Comparison of ENCODE assay signal across 14 cellular contexts in genomic region chr2:86186431-86186830, GRCh38. TPM values are rescaled to one million over a fixed set of nuclear protein-coding genes. Genes with fewer than 3 reads are reported as not detected.
A peak's percentile ranks its signal among the peaks of the same experiment; 100 is the strongest.
DNase-seq lines count a peak whose midpoint lies in the region; ATAC-seq, FAIRE-seq and TF ChIP-seq lines count a peak whose summit lies in the region.
"Had no signal": no experiment of that assay in that cellular context is flagged by ENCODE, and none has a peak within 500 bp of the region (broad histone marks: within the 10 kb centered on the region; RNA-seq: fewer than 3 reads in every experiment).

No MANE protein-coding gene starts in this region.

- H3K23ac ChIP-seq in mesenchymal stem cell (ENCODE audit: low read length in 2 of 2), result no peak overlapping the region

- no peaks in the 10 kb centered on the region for H3K27me3 ChIP-seq in CD4-positive, alpha-beta T cell (ENCODE audit: control insufficient read depth, insufficient read depth, low read length)
- H3K27me3 ChIP-seq in mesenchymal stem cell (ENCODE audit: control insufficient read depth in 1 of 2, insufficient read depth in 1 of 2, low read length in 2 of 2), result no peaks in the 10 kb centered on the region
- H3K27me3 ChIP-seq: tibial nerve had no signal

- H3K4ac ChIP-seq in mesenchymal stem cell (ENCODE audit: low read depth in 1 of 2, low read length in 2 of 2), result no peak overlapping the region

- H3K27ac Mint-ChIP-seq in CD4-positive, alpha-beta T cell, result peak overlapping the region; percentile 95
- peak overlapping the region; percentile 85 for H3K27ac Mint-ChIP-seq in T-helper 2 cell treated with Interferon-gamma antibody and Interleukin-4, amounts not matched to agents 5 μg/mL and 100 μg/mL, for 36 hours

- no peak overlapping the region for H2AK5ac ChIP-seq in mesenchymal stem cell (ENCODE audit: low read length, severe bottlenecking)

- FAIRE-seq in GM19239 (lab: Jason Lieb, UNC), result peak; percentile 45
- FAIRE-seq: D721Med, HTR-8/SVneo had no signal

- no peaks in the 10 kb centered on the region for H3K79me1 ChIP-seq in mesenchymal stem cell (replicated peaks; ENCODE audit: low read length, poor library complexity, severe bottlenecking)

- TF ChIP-seq CTCF in CD4-positive, alpha-beta T cell (IDR thresholded peaks at IDR 0.05), result no peak

- H2BK12ac ChIP-seq in mesenchymal stem cell (ENCODE audit: low read length in 2 of 2), result no peak overlapping the region

- no peak overlapping the region for H3K4me2 ChIP-seq in mesenchymal stem cell (ENCODE audit: low read length, poor library complexity, severe bottlenecking)

- intact Hi-C loops in CD4-positive, alpha-beta T cell (cut with DNase I, micrococcal nuclease), result no loop called here

- H3K18ac ChIP-seq in mesenchymal stem cell (ENCODE audit: low read depth in 1 of 2, low read length in 2 of 2), result no peak overlapping the region

- no peaks in the 10 kb centered on the region for H3K9me3 Mint-ChIP-seq in CD4-positive, alpha-beta T cell
- no peaks in the 10 kb centered on the region for H3K9me3 Mint-ChIP-seq in T-helper 2 cell treated with Interferon-gamma antibody and Interleukin-4, amounts not matched to agents 5 μg/mL and 100 μg/mL, for 36 hours

- peak overlapping the region; percentile 75 for H3K4me3 Mint-ChIP-seq in CD4-positive, alpha-beta T cell
- peak overlapping the region; percentile 56 for H3K4me3 Mint-ChIP-seq in T-helper 2 cell treated with Interferon-gamma antibody and Interleukin-4, amounts not matched to agents 5 μg/mL and 100 μg/mL, for 36 hours

- H2BK15ac ChIP-seq in mesenchymal stem cell (ENCODE audit: low read depth, poor library complexity, severe bottlenecking), result no peak overlapping the region

- no peaks in the 10 kb centered on the region for H3K9me3 ChIP-seq in CD4-positive, alpha-beta T cell (ENCODE audit: control insufficient read depth, low read length)
- H3K9me3 ChIP-seq in mesenchymal stem cell (ENCODE audit: control insufficient read depth, low read length), result no peaks in the 10 kb centered on the region
- H3K9me3 ChIP-seq: tibial nerve had no signal

- no peak overlapping the region for H3K4me3 ChIP-seq in mesenchymal stem cell (ENCODE audit: insufficient read depth in 1 of 2, low read depth in 1 of 2, low read length in 2 of 2)
- H3K4me3 ChIP-seq: lung, tibial nerve had no signal

- H3K4me1 Mint-ChIP-seq in CD4-positive, alpha-beta T cell (ENCODE audit: low read depth), result peaks cover 80% of the 10 kb centered on the region
- H3K4me1 Mint-ChIP-seq in T-helper 2 cell treated with Interferon-gamma antibody and Interleukin-4, amounts not matched to agents 5 μg/mL and 100 μg/mL, for 36 hours (ENCODE audit: low read depth), result peaks cover 71% of the 10 kb centered on the region

- H3K9ac ChIP-seq in mesenchymal stem cell (ENCODE audit: low read length), result no peak overlapping the region

- no peak overlapping the region for H2BK5ac ChIP-seq in mesenchymal stem cell (ENCODE audit: low read depth, low read length, poor library complexity, severe bottlenecking)

- H3K14ac ChIP-seq in mesenchymal stem cell (ENCODE audit: low read length in 2 of 2), result no peak overlapping the region

- no peak overlapping the region for H4K8ac ChIP-seq in mesenchymal stem cell (ENCODE audit: low read length)

- H3K36me3 ChIP-seq in mesenchymal stem cell (ENCODE audit: control insufficient read depth in 1 of 2, insufficient read depth in 2 of 2, low read depth in 1 of 2, low read length in 2 of 2), result peaks cover 7 to 27% of the 10 kb centered on the region in 2 experiments

- H2AFZ ChIP-seq in mesenchymal stem cell (ENCODE audit: low read depth, low read length), result no peak overlapping the region

- no peak overlapping the region for H4K91ac ChIP-seq in mesenchymal stem cell (ENCODE audit: low read length)

- H3K4me1 ChIP-seq in mesenchymal stem cell (ENCODE audit: control insufficient read depth, insufficient read depth, low read depth, low read length), result peaks cover 5% of the 10 kb centered on the region

- POLR2A ChIA-PET in CD4-positive, alpha-beta T cell (lab: Charles Lee), result interaction anchor here (1.2 to 3.7 kb wide), 5 partner anchors 8 to 255 kb away, joined by 5 to 36 read pairs (median 21); partner anchors contain the start of genes IMMT, KDM3A, MRPL35 and POLR1A

- peaks cover 41% of the 10 kb centered on the region for H3K36me3 Mint-ChIP-seq in CD4-positive, alpha-beta T cell (ENCODE audit: low read depth)
- H3K36me3 Mint-ChIP-seq in T-helper 2 cell treated with Interferon-gamma antibody and Interleukin-4, amounts not matched to agents 5 μg/mL and 100 μg/mL, for 36 hours (ENCODE audit: low read depth), result peaks cover 46% of the 10 kb centered on the region

- H3K27me3 Mint-ChIP-seq in CD4-positive, alpha-beta T cell, result no peaks in the 10 kb centered on the region
- no peaks in the 10 kb centered on the region for H3K27me3 Mint-ChIP-seq in T-helper 2 cell treated with Interferon-gamma antibody and Interleukin-4, amounts not matched to agents 5 μg/mL and 100 μg/mL, for 36 hours (ENCODE audit: low read depth)

- peak overlapping the region; percentile 42 for H3K27ac ChIP-seq in CD4-positive, alpha-beta T cell (ENCODE audit: low read depth, low read length)
- H3K27ac ChIP-seq in mesenchymal stem cell (ENCODE audit: low read length, poor library complexity, severe bottlenecking), result peak overlapping the region; percentile 18
- H3K27ac ChIP-seq: tibial nerve had no signal

- DNase-seq in CD4-positive, alpha-beta T cell, result no peak
- no peak for DNase-seq in GM19239 (ENCODE audit: insufficient read length, low spot score)
- no peak for DNase-seq in T-helper 2 cell treated with Interferon-gamma antibody and Interleukin-4, amounts not matched to agents 5 μg/mL and 100 μg/mL, for 36 hours (ENCODE audit: low spot score)
- DNase-seq in mesenchymal stem cell, result no peak
- DNase-seq in stimulated activated CD4-positive, alpha-beta T cell treated with anti-CD3 and anti-CD28 coated beads, Interleukin-2, amount 100 ng/mL, for 48 hours, result no peak
- DNase-seq in NCI-H1930 (lab: John Stamatoyannopoulos, UW), result no peak
- DNase-seq in NCI-H510A (lab: John Stamatoyannopoulos, UW), result no peak
- DNase-seq in ureter (ENCODE audit: low spot score), result no peak
- DNase-seq: head of caudate nucleus, NCI-H1694 had no signal

- ATAC-seq in CD4-positive, alpha-beta T cell (ENCODE audit: poor library complexity), result no peak

- H2BK120ac ChIP-seq in mesenchymal stem cell (ENCODE audit: low read depth, low read length), result no peak overlapping the region

- CTCF ChIA-PET in CD4-positive, alpha-beta T cell (lab: Charles Lee), result interaction anchor here (1.3 to 2.4 kb wide), 2 partner anchors 8 to 16 kb away, joined by 3 to 14 read pairs; partner anchors contain the start of gene IMMT

RNA-seq across cellular contexts. Expression of gene IMMT, which starts 8.8 kb away (rescaled TPM):
- 10 to 100 TPM; 39.5 to 40.8 TPM for total RNA-seq in CD4-positive, alpha-beta T cell
- polyA plus RNA-seq in mesenchymal stem cell (2013, experiment 1 of 2), result 77.0 TPM
- 76.1 TPM for polyA plus RNA-seq in mesenchymal stem cell (2013, experiment 2 of 2)
- 91.6 TPM for total RNA-seq in ureter

RNA-seq across cellular contexts. Expression of gene MRPL35, which starts 12.8 kb away (rescaled TPM):
- total RNA-seq in CD4-positive, alpha-beta T cell, result 1 to 10 TPM; 5.4 to 6.1 TPM
- polyA plus RNA-seq in mesenchymal stem cell (2013, experiment 1 of 2), result 35.3 TPM
- polyA plus RNA-seq in mesenchymal stem cell (2013, experiment 2 of 2), result 39.0 TPM
- total RNA-seq in ureter, result 42.1 TPM
